In genomic region chr1:209652121-209652742, GRCh38 we compare ENCODE assay signal across 9 cellular contexts. TPM values are rescaled to one million over a fixed set of nuclear protein-coding genes. Genes with fewer than 3 reads are reported as not detected.
DNase-seq lines count a peak whose midpoint lies in the region; ATAC-seq and TF ChIP-seq lines count a peak whose summit lies in the region.
"Had no signal": no experiment of that assay in that cellular context is flagged by ENCODE, and none has a peak within 500 bp of the region (broad histone marks: within the 10 kb centered on the region; RNA-seq: fewer than 3 reads in every experiment).

TSS of gene LAMB3 (minus strand) at chr1:209652425. CDS start at chr1:209650944, 1,481 bp downstream.

- H3K27me3 Mint-ChIP-seq in stimulated activated naive CD8-positive, alpha-beta T cell treated with anti-CD3 and anti-CD28 coated beads, Interleukin-15, amount 100 ng/mL, for 72 hours, result peaks cover 13% of the 10 kb centered on the region

- H3K27me3 ChIP-seq in kidney epithelial cell (ENCODE audit: control insufficient read depth, insufficient read depth, low read length), result no peaks in the 10 kb centered on the region

- no peak for TF ChIP-seq CTCF in VCaP (conservative IDR thresholded peaks at IDR 0.05)
- no peak for TF ChIP-seq CTCF in kidney epithelial cell (IDR thresholded peaks at IDR 0.05; ENCODE audit: insufficient read depth, low read length, poor library complexity, severe bottlenecking)

- peak within 1 kb of the TSS; percentile 69 for H3K27ac ChIP-seq in VCaP

- intact Hi-C loops in T-helper 1 cell treated with Interleukin-12 subunit alpha and Interleukin-12 subunit beta and Interleukin-4 antibody, amounts not matched to agents 30 ng/mL and 1 ng/mL, for 36 hours (cut with micrococcal nuclease), result no loop called here

- H3K4me3 Mint-ChIP-seq in stimulated activated naive CD8-positive, alpha-beta T cell treated with anti-CD3 and anti-CD28 coated beads, Interleukin-15, amount 100 ng/mL, for 72 hours, result no peak within 1 kb of the TSS

- DNase-seq in T-helper 1 cell (no peak), kidney epithelial cell (ENCODE audit: low read depth) (no peak)
- DNase-seq in stimulated activated naive CD8-positive, alpha-beta T cell treated with anti-CD3 and anti-CD28 coated beads, Interleukin-15, amount 100 ng/mL, for 72 hours, result no peak
- DNase-seq: activated gamma-delta T cell treated with Interleukin-2 at 50 U/mL for 16 hours had no signal

- no peak within 1 kb of the TSS for H3K4me3 ChIP-seq in kidney epithelial cell (ENCODE audit: low read depth, low read length)

- peak within 1 kb of the TSS; percentile 54 to 77 for H3K27ac Mint-ChIP-seq in stimulated activated naive CD8-positive, alpha-beta T cell treated with anti-CD3 and anti-CD28 coated beads, Interleukin-15, amount 100 ng/mL, for 72 hours

- H3K9me3 Mint-ChIP-seq in stimulated activated naive CD8-positive, alpha-beta T cell treated with anti-CD3 and anti-CD28 coated beads, Interleukin-15, amount 100 ng/mL, for 72 hours, result no peaks in the 10 kb centered on the region

- H3K36me3 ChIP-seq in kidney epithelial cell (ENCODE audit: control insufficient read depth, insufficient read depth, low read length), result no peaks in the 10 kb centered on the region

- peak; percentile 13 for ATAC-seq in stimulated activated naive CD8-positive, alpha-beta T cell treated with anti-CD3 and anti-CD28 coated beads, Interleukin-15, amount 100 ng/mL, for 72 hours
- no peak for ATAC-seq in GM19351 (IDR thresholded peaks at IDR 0.05; ENCODE audit: unreplicated experiment)
- ATAC-seq in HG02759 (IDR thresholded peaks at IDR 0.05; ENCODE audit: unreplicated experiment), result no peak
- ATAC-seq in HG02884 (IDR thresholded peaks at IDR 0.05; ENCODE audit: unreplicated experiment), result no peak

- peaks cover 62% of the 10 kb centered on the region for H3K4me1 Mint-ChIP-seq in stimulated activated naive CD8-positive, alpha-beta T cell treated with anti-CD3 and anti-CD28 coated beads, Interleukin-15, amount 100 ng/mL, for 72 hours

RNA-seq across cellular contexts. Expression of gene LAMB3, which starts in this region (rescaled TPM):
- 5.7 and 10.0 TPM in 2 replicates for total RNA-seq in T-helper 1 cell treated with Interleukin-12 subunit alpha and Interleukin-12 subunit beta and Interleukin-4 antibody, amounts not matched to agents 30 ng/mL and 1 ng/mL, for 36 hours
- total RNA-seq in kidney epithelial cell, result 343 and 348 TPM in 2 replicates

Comparison
In these comparisons a context has a peak if more than half of its experiments do, and no peak if none do; other contexts are left out.
1. RNA of gene LAMB3 (total RNA-seq): 343 to 348 TPM in kidney epithelial cell; 5.7 to 10.0 TPM in T-helper 1 cell treated with Interleukin-12 subunit alpha and Interleukin-12 subunit beta and Interleukin-4 antibody, amounts not matched to agents 30 ng/mL and 1 ng/mL, for 36 hours; every median in the first group is over 10 times any median in the second.